Comparison of ENCODE assay signal across 28 cellular contexts in the genomic region with DNA sequence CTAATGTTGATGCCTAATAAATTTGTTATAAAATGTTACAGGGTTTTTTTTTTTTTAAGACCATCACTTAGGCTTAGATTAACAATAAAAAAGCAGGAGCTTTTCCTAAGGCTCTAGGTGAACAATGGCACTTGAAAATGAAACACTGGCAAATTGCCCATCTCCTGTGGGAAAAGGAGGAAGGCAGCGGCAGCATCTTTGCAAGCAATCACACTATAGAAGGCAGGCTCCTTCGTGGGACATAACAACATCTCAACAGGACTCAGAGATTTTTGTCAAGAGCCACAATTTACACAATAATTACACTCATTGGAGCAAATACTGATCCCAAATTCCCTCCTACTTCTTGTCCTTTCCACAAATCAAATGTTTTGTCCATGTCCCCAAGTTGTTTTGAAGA.
DNase-seq lines count a peak whose midpoint lies in the region; FAIRE-seq and TF ChIP-seq lines count a peak whose summit lies in the region.
"Had no signal": no experiment of that assay in that cellular context is flagged by ENCODE, and none has a peak within 500 bp of the region (broad histone marks: within the 10 kb centered on the region; RNA-seq: fewer than 3 reads in every experiment).

No MANE protein-coding gene starts in this region.

- intact Hi-C loops in testis (cut with DNase I; ENCODE audit: low total_unique reads) = no loop called here

- no peak for TF ChIP-seq POLR2A in testis (IDR thresholded peaks at IDR 0.05)

- H3K9me3 ChIP-seq in HAP-1 (peaks cover 3% of the 10 kb centered on the region; the same call in 1 of the 2 replicates), iPS-18a (ENCODE audit: control insufficient read depth, low read depth, low read length) (no peaks in the 10 kb centered on the region), testis (no peaks in the 10 kb centered on the region)

- 21 to 27% methylated on average over 2 of the region's 2 CpGs for WGBS in testis, 2 donors

- H3K4me1 ChIP-seq in HAP-1 (peaks cover 10% of the 10 kb centered on the region), iPS-18a (ENCODE audit: control insufficient read depth, low read depth, low read length) (peaks cover 30% of the 10 kb centered on the region), testis (no peaks in the 10 kb centered on the region)
- H3K4me1 ChIP-seq: gastrocnemius medialis had no signal

- no peak for FAIRE-seq in frontal cortex (lab: Jason Lieb, UNC)
- FAIRE-seq: astrocyte, GM12891, HepG2 had no signal

- TF ChIP-seq CTCF in testis (IDR thresholded peaks at IDR 0.05) = no peak

- H3K4me3 ChIP-seq in HAP-1 = no peak overlapping the region
- peak overlapping the region; percentile 16 for H3K4me3 ChIP-seq in iPS-18a (ENCODE audit: low read length)
- no peak overlapping the region for H3K4me3 ChIP-seq in testis
- H3K4me3 ChIP-seq: gastrocnemius medialis, SK-N-MC, skin epidermis, thoracic aorta had no signal

- no peak overlapping the region for H3K9ac ChIP-seq in iPS-18a (ENCODE audit: low read length)

- in situ Hi-C loops in HAP-1 (cut with MboI; ENCODE audit: low sequenced_read_pairs) = no loop called here

- H3K36me3 ChIP-seq in HAP-1 (replicated peaks) = no peaks in the 10 kb centered on the region
- no peaks in the 10 kb centered on the region for H3K36me3 ChIP-seq in iPS-18a (ENCODE audit: control insufficient read depth, low read depth, low read length)
- no peaks in the 10 kb centered on the region for H3K36me3 ChIP-seq in testis (ENCODE audit: low read depth, missing control alignments)
- H3K36me3 ChIP-seq: gastrocnemius medialis, thoracic aorta had no signal

- H3K27ac ChIP-seq in iPS-18a (ENCODE audit: low read length) (no peak overlapping the region), testis (no peak overlapping the region)
- H3K27ac ChIP-seq: gastrocnemius medialis, SK-N-MC, skin epidermis, thoracic aorta, VCaP had no signal

- peak; percentile 68 to 76 for DNase-seq in HAP-1 (ENCODE audit: low spot score in 2 of 2)
- DNase-seq in NCI-H1417 (lab: John Stamatoyannopoulos, UW) = peak; percentile 24 to 82 (median 52)
- peak; percentile 20 for DNase-seq in NCI-H748 treated with DMSO at 0.1 percent for 48 hours (lab: John Stamatoyannopoulos, UW)
- DNase-seq in frontal cortex (ENCODE audit: low spot score in 2 of 2) = no peak
- DNase-seq in testis = no peak
- no peak for DNase-seq in middle frontal gyrus (ENCODE audit: extremely low spot score, low spot score)
- DNase-seq: activated CD4-positive, alpha-beta T cell treated with anti-CD3 and anti-CD28 coated beads, Interleukin-2, amount 50 U/mL, for 1 hour; activated CD8-positive, alpha-beta memory T cell treated with anti-CD3 and anti-CD28 coated beads, Interleukin-2, amount 50 U/mL, for 4 hours; activated naive CD8-positive, alpha-beta T cell treated with anti-CD3 and anti-CD28 coated beads for 36 hours; CD4-positive, alpha-beta memory T cell; effector CD4-positive, alpha-beta T cell; gastrocnemius medialis; left cardiac atrium; mesenchymal stem cell; NCI-H1436; NCI-H446 treated with DMSO at 0.1 percent for 48 hours; occipital lobe; RPMI8226; stimulated activated CD4-positive, alpha-beta T cell treated with anti-CD3 and anti-CD28 coated beads, Interleukin-2, amount 100 ng/mL, for 24 hours; T-helper 2 cell had no signal

- H3K27me3 ChIP-seq in HAP-1 (ENCODE audit: low read depth) (no peaks in the 10 kb centered on the region), iPS-18a (ENCODE audit: control insufficient read depth, insufficient read depth, low read length) (no peaks in the 10 kb centered on the region), testis (no peaks in the 10 kb centered on the region)
- H3K27me3 ChIP-seq: gastrocnemius medialis had no signal

Comparison
In these comparisons a context has a peak if more than half of its experiments do, and no peak if none do; other contexts are left out.
1. DNase-seq: peak in HAP-1 (2 of 2), NCI-H1417 (3 of 3) and NCI-H748 treated with DMSO at 0.1 percent for 48 hours (single experiment); none in frontal cortex (0 of 2), testis (single experiment) and middle frontal gyrus (single experiment).